Comparison of ENCODE assay signal across 8 cellular contexts in the genomic region with DNA sequence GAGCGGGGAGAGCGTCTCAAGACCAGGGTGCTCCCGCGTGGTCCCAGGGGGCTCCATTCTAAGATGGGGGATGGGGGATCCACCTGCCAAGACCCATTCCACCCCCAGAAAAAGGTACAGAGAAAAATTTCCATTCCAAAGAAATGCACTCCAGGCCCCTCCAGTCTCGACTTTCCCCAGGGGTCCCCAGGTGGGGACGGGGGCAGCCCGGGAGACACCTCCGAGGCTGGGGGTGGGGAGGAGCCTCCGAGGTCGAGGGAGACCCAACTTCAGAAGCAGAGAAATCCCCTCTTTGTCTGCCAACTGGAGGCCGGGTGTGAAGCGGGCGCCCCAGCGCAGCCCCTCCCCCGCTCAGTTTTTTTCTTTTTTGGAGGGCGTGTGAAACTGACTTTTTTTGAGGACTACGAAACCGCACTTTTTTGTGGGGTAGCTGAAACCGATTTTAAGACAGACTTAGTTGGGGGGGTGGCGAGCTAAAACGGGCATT. TPM values are rescaled to one million over a fixed set of nuclear protein-coding genes. Genes with fewer than 3 reads are reported as not detected.
DNase-seq lines count a peak whose midpoint lies in the region; ATAC-seq and TF ChIP-seq lines count a peak whose summit lies in the region.

No MANE protein-coding gene starts in this region.

- peak overlapping the region; percentile 63 for H3K27ac ChIP-seq in CD4-positive, alpha-beta T cell (ENCODE audit: low read depth, low read length)
- H3K27ac ChIP-seq in foreskin keratinocyte: peak overlapping the region; percentile 64

- H3K4me1 Mint-ChIP-seq in CD4-positive, alpha-beta T cell (ENCODE audit: low read depth): peaks cover 14% of the 10 kb centered on the region
- H3K4me1 Mint-ChIP-seq in activated T-cell treated with anti-CD3 and anti-CD28 coated beads, Interleukin-2, amount 50 U/mL, for 4 hours (ENCODE audit: low read depth): peaks cover 22% of the 10 kb centered on the region

- DNase-seq in CD4-positive, alpha-beta T cell: peak in 9 of 10 experiments; percentile 24 to 64 (median 45)
- DNase-seq in MV-4-11 (lab: John Stamatoyannopoulos, UW) (peak; percentile 44), foreskin keratinocyte (peak in 1 of 2 donors; percentile 4), DMS114 treated with DMSO at 0.1 percent for 48 hours (lab: John Stamatoyannopoulos, UW; ENCODE audit: unreplicated experiment) (no peak), superior temporal gyrus (ENCODE audit: extremely low spot score) (no peak)
- DNase-seq in activated T-cell treated with anti-CD3 and anti-CD28 coated beads, Interleukin-2, amount 50 U/mL, for 4 hours: peak; percentile 63

- intact Hi-C loops in CD4-positive, alpha-beta T cell (cut with DNase I, micrococcal nuclease): loop anchor here (1.0 to 10.0 kb wide), 3 partner anchors 45 to 246 kb away; a partner anchor contains a TSS

- no peaks in the 10 kb centered on the region for H3K9me3 Mint-ChIP-seq in CD4-positive, alpha-beta T cell
- no peaks in the 10 kb centered on the region for H3K9me3 Mint-ChIP-seq in activated T-cell treated with anti-CD3 and anti-CD28 coated beads, Interleukin-2, amount 50 U/mL, for 4 hours

- peaks cover 3% of the 10 kb centered on the region for H3K27me3 Mint-ChIP-seq in CD4-positive, alpha-beta T cell
- no peaks in the 10 kb centered on the region for H3K27me3 Mint-ChIP-seq in activated T-cell treated with anti-CD3 and anti-CD28 coated beads, Interleukin-2, amount 50 U/mL, for 4 hours (ENCODE audit: low read depth)

- H3K9ac ChIP-seq in skeletal muscle satellite cell (ENCODE audit: low read depth, low read length): peak overlapping the region; percentile 76

- peaks cover 26% of the 10 kb centered on the region for H3K36me3 Mint-ChIP-seq in CD4-positive, alpha-beta T cell (ENCODE audit: low read depth)
- H3K36me3 Mint-ChIP-seq in activated T-cell treated with anti-CD3 and anti-CD28 coated beads, Interleukin-2, amount 50 U/mL, for 4 hours (ENCODE audit: insufficient read depth): peaks cover 2% of the 10 kb centered on the region

- CTCF ChIA-PET in CD4-positive, alpha-beta T cell (lab: Charles Lee): interaction anchor here (1.0 to 2.2 kb wide), 5 partner anchors 26 to 105 kb away, joined by 3 to 14 read pairs (median 3); a partner anchor contains a TSS

- H3K27ac Mint-ChIP-seq in CD4-positive, alpha-beta T cell: peak overlapping the region; percentile 94

- H3K4me3 ChIP-seq in skeletal muscle satellite cell (ENCODE audit: low read length): peak overlapping the region; percentile 71

- H3K4me1 ChIP-seq in foreskin keratinocyte: peaks cover 4% of the 10 kb centered on the region
- peaks cover 8% of the 10 kb centered on the region for H3K4me1 ChIP-seq in skeletal muscle satellite cell (ENCODE audit: control insufficient read depth, insufficient read depth, low read length)

- H3K9me3 ChIP-seq in CD4-positive, alpha-beta T cell (ENCODE audit: control insufficient read depth, low read length): no peaks in the 10 kb centered on the region
- no peaks in the 10 kb centered on the region for H3K9me3 ChIP-seq in skeletal muscle satellite cell (replicated peaks; ENCODE audit: low read length)

- H3K4me3 Mint-ChIP-seq in CD4-positive, alpha-beta T cell: peak overlapping the region; percentile 97
- peak overlapping the region; percentile 90 for H3K4me3 Mint-ChIP-seq in activated T-cell treated with anti-CD3 and anti-CD28 coated beads, Interleukin-2, amount 50 U/mL, for 4 hours

- no peak for TF ChIP-seq CTCF in CD4-positive, alpha-beta T cell (IDR thresholded peaks at IDR 0.05)
- TF ChIP-seq CTCF in foreskin keratinocyte (conservative IDR thresholded peaks at IDR 0.05): no peak

- peaks cover 25% of the 10 kb centered on the region for H3K36me3 ChIP-seq in skeletal muscle satellite cell (ENCODE audit: insufficient read depth, low read length)

- ATAC-seq in CD4-positive, alpha-beta T cell (ENCODE audit: poor library complexity): no peak
- peak in 1 of 2 donors; percentile 6 for ATAC-seq in activated T-cell treated with anti-CD3 and anti-CD28 coated beads, Interleukin-2, amount 50 U/mL, for 4 hours
- no peak for ATAC-seq in foreskin keratinocyte
- ATAC-seq in HG02642 (IDR thresholded peaks at IDR 0.05; ENCODE audit: poor library complexity, unreplicated experiment): no peak

- H3K27me3 ChIP-seq in CD4-positive, alpha-beta T cell (ENCODE audit: control insufficient read depth, insufficient read depth, low read length): no peaks in the 10 kb centered on the region
- H3K27me3 ChIP-seq in foreskin keratinocyte (no peaks in the 10 kb centered on the region), skeletal muscle satellite cell (ENCODE audit: control insufficient read depth, insufficient read depth, low read length) (no peaks in the 10 kb centered on the region)

- H3K4me2 ChIP-seq in skeletal muscle satellite cell (ENCODE audit: low read length): peak overlapping the region; percentile 92

- POLR2A ChIA-PET in CD4-positive, alpha-beta T cell (lab: Charles Lee): interaction anchor here (0.9 to 4.6 kb wide), 5 partner anchors 18 to 105 kb away, joined by 3 to 78 read pairs (median 3); a partner anchor contains a TSS

RNA-seq across cellular contexts. Expression of a gene that starts 1.3 kb away (rescaled TPM):
- total RNA-seq in CD4-positive, alpha-beta T cell: 10 to 100 TPM; 51.2 to 52.2 TPM
- total RNA-seq in activated T-cell treated with anti-CD3 and anti-CD28 coated beads, Interleukin-2, amount 50 U/mL, for 4 hours: 100 to 1,000 TPM; 144 to 184 (median 153) TPM
- total RNA-seq in foreskin keratinocyte: 95.1 and 105 TPM in 2 replicates
- polyA plus RNA-seq in foreskin keratinocyte: 87.1 and 89.7 TPM in 2 replicates
- 56.3 and 92.0 TPM in 2 replicates for total RNA-seq in skeletal muscle satellite cell (2012; rRNA removed)

RNA-seq across cellular contexts. Expression of a gene that starts 45.8 kb away (rescaled TPM):
- 10 to 100 TPM; 88.9 to 93.8 TPM for total RNA-seq in CD4-positive, alpha-beta T cell
- total RNA-seq in activated T-cell treated with anti-CD3 and anti-CD28 coated beads, Interleukin-2, amount 50 U/mL, for 4 hours: 100 to 1,000 TPM; 226 to 252 (median 250) TPM
- total RNA-seq in foreskin keratinocyte: 87.3 and 109 TPM in 2 replicates
- 345 and 361 TPM in 2 replicates for polyA plus RNA-seq in foreskin keratinocyte
- total RNA-seq in skeletal muscle satellite cell (2012; rRNA removed): 38.3 and 47.6 TPM in 2 replicates

RNA-seq across cellular contexts. Expression of a gene that starts 58.4 kb away (rescaled TPM):
- 10 to 100 TPM; 34.3 to 35.2 TPM for total RNA-seq in CD4-positive, alpha-beta T cell
- total RNA-seq in activated T-cell treated with anti-CD3 and anti-CD28 coated beads, Interleukin-2, amount 50 U/mL, for 4 hours: 100 to 1,000 TPM; 153 to 180 (median 163) TPM
- 77.1 and 86.3 TPM in 2 replicates for total RNA-seq in foreskin keratinocyte
- polyA plus RNA-seq in foreskin keratinocyte: 80.5 and 85.0 TPM in 2 replicates
- 66.2 and 70.0 TPM in 2 replicates for total RNA-seq in skeletal muscle satellite cell (2012; rRNA removed)

Comparison
In these comparisons a context has a peak if more than half of its experiments do, and no peak if none do; other contexts are left out.
1. DNase-seq: peak in CD4-positive, alpha-beta T cell (9 of 10), MV-4-11 (single experiment) and activated T-cell treated with anti-CD3 and anti-CD28 coated beads, Interleukin-2, amount 50 U/mL, for 4 hours (single experiment); none in DMS114 treated with DMSO at 0.1 percent for 48 hours (single experiment) and superior temporal gyrus (single experiment).